1 cellular context compared by ENCODE assay signal in the genomic region with DNA sequence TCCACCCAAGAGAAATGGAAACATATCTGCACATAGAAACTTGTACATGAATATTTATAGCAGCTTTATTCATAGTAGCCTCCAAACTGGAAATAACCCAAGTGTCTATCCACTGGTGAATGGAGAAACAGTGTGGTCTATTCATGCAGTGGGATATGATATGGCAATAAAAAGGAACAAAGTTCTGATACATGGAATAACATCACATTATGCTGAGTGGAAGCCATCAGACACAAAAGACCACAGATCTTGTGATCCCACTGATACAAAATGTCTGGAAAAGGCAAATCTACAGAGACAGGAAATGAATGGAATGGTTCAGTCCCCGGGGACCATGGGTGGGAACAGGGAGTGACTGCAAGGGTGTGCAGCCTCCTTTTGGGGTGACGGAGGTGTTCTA.
TF ChIP-seq lines count a peak whose summit lies in the region.

No MANE protein-coding gene starts in this region.

TF ChIP-seq in endothelial cell of umbilical vein, 7 proteins besides CTCF, POLR2A, EP300 and RAD21:
- TF ChIP-seq POLR2AphosphoS5 (IDR thresholded peaks at IDR 0.05; ENCODE audit: insufficient read depth, low read depth, low read length) (no peak), FOS (IDR thresholded peaks at IDR 0.05; ENCODE audit: borderline replicate concordance, insufficient read depth, low read length) (no peak)
TF ChIP-seq in endothelial cell of umbilical vein: peak in this region for 0.
